Comparison of ENCODE assay signal across 10 cellular contexts in the genomic region with DNA sequence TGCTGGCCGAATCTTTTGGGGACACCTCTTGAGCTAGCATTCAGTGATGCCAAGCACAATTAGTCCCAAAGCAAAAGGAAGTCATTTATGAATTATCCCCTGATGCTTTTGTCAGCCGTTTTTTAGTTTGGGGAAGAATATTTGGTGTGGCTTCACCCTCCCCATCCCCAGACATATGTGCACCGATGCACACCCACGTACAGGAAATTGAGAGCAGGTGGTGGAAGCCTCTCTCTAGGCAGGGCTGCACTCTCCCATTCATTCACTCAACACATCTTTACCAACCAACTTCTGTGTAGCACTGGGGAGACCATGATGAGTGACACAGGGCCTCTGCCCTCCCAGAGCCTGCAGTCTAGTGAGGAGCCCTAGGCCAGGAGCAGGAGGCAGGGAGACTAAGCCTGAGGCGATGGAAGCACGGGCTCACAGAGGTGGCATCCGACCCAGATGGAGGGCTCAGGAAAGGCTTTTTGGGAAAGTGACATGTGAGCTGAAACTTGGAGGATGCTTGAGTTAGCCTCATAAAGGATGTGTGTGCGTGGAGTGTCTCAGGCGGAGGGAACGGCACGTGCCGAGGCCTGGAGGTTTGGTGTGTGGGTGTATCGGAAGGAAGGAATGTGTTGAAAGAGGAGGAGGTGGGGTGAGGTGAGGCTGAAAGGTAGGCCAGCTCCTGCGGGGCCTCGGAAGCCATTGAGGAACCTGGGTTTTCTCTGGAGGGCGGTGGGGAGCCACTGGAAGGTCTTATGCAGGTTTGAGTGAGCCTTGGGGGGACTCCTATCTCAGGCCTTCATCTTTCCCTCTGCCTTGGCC. TPM values are rescaled to one million over a fixed set of nuclear protein-coding genes. Genes with fewer than 3 reads are reported as not detected.
DNase-seq lines count a peak whose midpoint lies in the region; ATAC-seq, FAIRE-seq and TF ChIP-seq lines count a peak whose summit lies in the region.
"Had no signal": no experiment of that assay in that cellular context is flagged by ENCODE, and none has a peak within 500 bp of the region (broad histone marks: within the 10 kb centered on the region; RNA-seq: fewer than 3 reads in every experiment).

No MANE protein-coding gene starts in this region.

- ATAC-seq in T-cell (replicated peaks in 1 of 4), result peak; percentile 81 to 96 (median 87)
- no peak for ATAC-seq in HG03457 (IDR thresholded peaks at IDR 0.05; ENCODE audit: unreplicated experiment)

- no peaks in the 10 kb centered on the region for H3K9me3 ChIP-seq in effector memory CD4-positive, alpha-beta T cell (ENCODE audit: control insufficient read depth, low read length)
- no peaks in the 10 kb centered on the region for H3K9me3 ChIP-seq in BE2C
- H3K9me3 ChIP-seq: tibial artery had no signal

- H3K4me3 ChIP-seq in effector memory CD4-positive, alpha-beta T cell (ENCODE audit: insufficient read depth, low read depth, low read length, poor library complexity, severe bottlenecking), result no peak overlapping the region
- H3K4me3 ChIP-seq in BE2C (ENCODE audit: low read depth, low read length), result no peak overlapping the region
- H3K4me3 ChIP-seq: tibial artery had no signal

- no peak overlapping the region for H3K4me3 Mint-ChIP-seq in activated naive CD4-positive, alpha-beta T cell treated with anti-CD3 and anti-CD28 coated beads, Interleukin-2, amount 10 ng/mL, durations not matched to agents 7 days and 5 days
- peak overlapping the region; percentile 22 to 87 (median 45) for H3K4me3 Mint-ChIP-seq in T-cell
- no peak overlapping the region for H3K4me3 Mint-ChIP-seq in type B pancreatic cell

- no peak for FAIRE-seq in urothelium cell line (lab: Jason Lieb, UNC)
- FAIRE-seq: small intestine had no signal

- H3K4me1 Mint-ChIP-seq in activated naive CD4-positive, alpha-beta T cell treated with anti-CD3 and anti-CD28 coated beads, Interleukin-2, amount 10 ng/mL, durations not matched to agents 7 days and 5 days, result peaks cover 60% of the 10 kb centered on the region
- H3K4me1 Mint-ChIP-seq in T-cell (peaks cover 54 to 71% (median 68%) of the 10 kb centered on the region in 3 donors), type B pancreatic cell (ENCODE audit: unreplicated experiment) (peaks cover 34% of the 10 kb centered on the region)

- POLR2A ChIA-PET in T-cell (lab: Charles Lee), result no interaction called here

- CTCF ChIA-PET in activated naive CD4-positive, alpha-beta T cell treated with anti-CD3 and anti-CD28 coated beads, Interleukin-2, amount 10 ng/mL, durations not matched to agents 7 days and 5 days (lab: Charles Lee), result interaction anchor here (0.7 to 1.4 kb wide), 4 partner anchors 19 to 176 kb away, joined by 3 read pairs; no protein-coding TSS in a partner anchor
- CTCF ChIA-PET in T-cell (lab: Charles Lee), result no interaction called here

- peaks cover 1% of the 10 kb centered on the region for H3K36me3 Mint-ChIP-seq in activated naive CD4-positive, alpha-beta T cell treated with anti-CD3 and anti-CD28 coated beads, Interleukin-2, amount 10 ng/mL, durations not matched to agents 7 days and 5 days
- H3K36me3 Mint-ChIP-seq in T-cell, result peaks cover 8% of the 10 kb centered on the region
- H3K36me3 Mint-ChIP-seq in type B pancreatic cell, result peaks cover 11% of the 10 kb centered on the region

- peak; percentile 42 for DNase-seq in activated naive CD4-positive, alpha-beta T cell treated with anti-CD3 and anti-CD28 coated beads, Interleukin-2, amount 10 ng/mL, durations not matched to agents 7 days and 5 days
- DNase-seq in activated naive CD4-positive, alpha-beta T cell treated with Interleukin-2 at 50 U/mL for 16 hours, result no peak
- DNase-seq in T-cell (peak in 14 of 34 experiments; percentile 14 to 45 (median 27)), type B pancreatic cell (ENCODE audit: extremely low spot score, unreplicated experiment) (no peak), BE2C (no peak), urothelium cell line (ENCODE audit: low spot score) (no peak)
- DNase-seq in effector memory CD4-positive, alpha-beta T cell, result no peak
- DNase-seq: small intestine had no signal

- no peak for TF ChIP-seq CTCF in type B pancreatic cell (conservative IDR thresholded peaks at IDR 0.05)
- no peak for TF ChIP-seq CTCF in BE2C (IDR thresholded peaks at IDR 0.05; ENCODE audit: low read depth, low read length)

- peaks cover 26% of the 10 kb centered on the region for H3K4me1 ChIP-seq in effector memory CD4-positive, alpha-beta T cell (ENCODE audit: control insufficient read depth, insufficient read depth, low read length, poor library complexity, severe bottlenecking)
- no peaks in the 10 kb centered on the region for H3K4me1 ChIP-seq in BE2C

- no peaks in the 10 kb centered on the region for H3K9me3 Mint-ChIP-seq in activated naive CD4-positive, alpha-beta T cell treated with anti-CD3 and anti-CD28 coated beads, Interleukin-2, amount 10 ng/mL, durations not matched to agents 7 days and 5 days
- H3K9me3 Mint-ChIP-seq in T-cell, result no peaks in the 10 kb centered on the region
- no peaks in the 10 kb centered on the region for H3K9me3 Mint-ChIP-seq in type B pancreatic cell

- H3K27me3 Mint-ChIP-seq in activated naive CD4-positive, alpha-beta T cell treated with anti-CD3 and anti-CD28 coated beads, Interleukin-2, amount 10 ng/mL, durations not matched to agents 7 days and 5 days, result no peaks in the 10 kb centered on the region
- H3K27me3 Mint-ChIP-seq in T-cell (no peaks in the 10 kb centered on the region), type B pancreatic cell (no peaks in the 10 kb centered on the region)

- peak overlapping the region; percentile 23 for H3K27ac ChIP-seq in effector memory CD4-positive, alpha-beta T cell (ENCODE audit: insufficient read depth, low read length, poor library complexity, severe bottlenecking)
- H3K27ac ChIP-seq: tibial artery had no signal

- no peaks in the 10 kb centered on the region for H3K27me3 ChIP-seq in effector memory CD4-positive, alpha-beta T cell (replicated peaks; ENCODE audit: control insufficient read depth, insufficient read depth, low read length, poor library complexity, severe bottlenecking)
- H3K27me3 ChIP-seq in BE2C, result no peaks in the 10 kb centered on the region
- H3K27me3 ChIP-seq: tibial artery had no signal

- no peaks in the 10 kb centered on the region for H3K36me3 ChIP-seq in effector memory CD4-positive, alpha-beta T cell (ENCODE audit: control insufficient read depth, insufficient read depth, low read length)
- H3K36me3 ChIP-seq in BE2C, result no peaks in the 10 kb centered on the region

- peak overlapping the region; percentile 88 for H3K27ac Mint-ChIP-seq in activated naive CD4-positive, alpha-beta T cell treated with anti-CD3 and anti-CD28 coated beads, Interleukin-2, amount 10 ng/mL, durations not matched to agents 7 days and 5 days
- H3K27ac Mint-ChIP-seq in T-cell (peak overlapping the region; percentile 91 to 97), type B pancreatic cell (peak overlapping the region; percentile 30)

RNA-seq across cellular contexts. Expression of a gene that starts 43.8 kb away (rescaled TPM):
- total RNA-seq in T-cell, result 100 to 1,000 TPM; 132 to 145 (median 144) TPM
- total RNA-seq in type B pancreatic cell (ENCODE audit: low replicate concordance), result 90.1 and 94.4 TPM in 2 replicates
- polyA plus RNA-seq in BE2C (2012; ENCODE audit: insufficient read depth, insufficient read length, low read depth), result 141 TPM

RNA-seq across cellular contexts. Expression of a gene that starts 44.1 kb away (rescaled TPM):
- total RNA-seq in T-cell, result 10 to 100 TPM; 25.0 to 32.0 (median 28.2) TPM
- 36.3 and 49.9 TPM in 2 replicates for total RNA-seq in type B pancreatic cell (ENCODE audit: low replicate concordance)
- polyA plus RNA-seq in BE2C (2012; ENCODE audit: insufficient read depth, insufficient read length, low read depth), result 71.1 TPM

RNA-seq across cellular contexts. Expression of a gene that starts 49.6 kb away (rescaled TPM):
- total RNA-seq in T-cell (1 to 10 TPM; 5.5 to 9.3 (median 6.1) TPM), type B pancreatic cell (ENCODE audit: low replicate concordance) (28.8 and 32.0 TPM in 2 replicates)
- polyA plus RNA-seq in BE2C (2012; ENCODE audit: insufficient read depth, insufficient read length, low read depth), result 28.1 TPM

Comparison
In these comparisons a context has a peak if more than half of its experiments do, and no peak if none do; other contexts are left out.
1. H3K27ac Mint-ChIP-seq: peak in every context shown above with its lines; median percentile 94 in T-cell; 88 in activated naive CD4-positive, alpha-beta T cell treated with anti-CD3 and anti-CD28 coated beads, Interleukin-2, amount 10 ng/mL, durations not matched to agents 7 days and 5 days; 30 in type B pancreatic cell.
2. H3K4me3 Mint-ChIP-seq: peak in T-cell (3 of 3); none in activated naive CD4-positive, alpha-beta T cell treated with anti-CD3 and anti-CD28 coated beads, Interleukin-2, amount 10 ng/mL, durations not matched to agents 7 days and 5 days (single experiment) and type B pancreatic cell (single experiment).